14 cellular contexts compared by ENCODE assay signal in the genomic region with DNA sequence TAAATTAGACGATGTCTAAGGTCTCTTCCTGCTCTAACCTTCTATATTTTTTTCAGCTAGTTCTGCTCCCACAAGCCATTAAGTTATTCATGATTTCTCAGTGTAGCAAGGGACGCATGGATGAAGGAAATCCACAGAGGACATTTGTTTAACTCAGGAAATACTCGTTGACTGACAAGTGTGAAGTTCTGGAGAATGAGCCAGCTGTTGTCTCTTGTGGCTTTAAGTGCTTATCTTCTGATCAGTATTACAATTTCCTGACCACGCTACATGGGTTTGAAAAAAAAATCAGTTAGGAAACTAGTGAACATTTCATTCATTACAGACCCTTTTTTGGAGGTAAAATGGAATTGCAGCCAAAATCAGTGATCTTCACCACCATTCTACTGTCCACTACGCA. TPM values are rescaled to one million over a fixed set of nuclear protein-coding genes. Genes with fewer than 3 reads are reported as not detected.
DNase-seq lines count a peak whose midpoint lies in the region; ATAC-seq, FAIRE-seq and TF ChIP-seq lines count a peak whose summit lies in the region.
"Had no signal": no experiment of that assay in that cellular context is flagged by ENCODE, and none has a peak within 500 bp of the region (broad histone marks: within the 10 kb centered on the region; RNA-seq: fewer than 3 reads in every experiment).

No MANE protein-coding gene starts in this region.

- H3K36me3 ChIP-seq in left ventricle myocardium inferior (no peaks in the 10 kb centered on the region), small intestine (ENCODE audit: control insufficient read depth in 2 of 2, insufficient read depth in 2 of 2, low read length in 2 of 2) (peaks cover 0 to 28% of the 10 kb centered on the region in 2 donors), right lobe of liver (no peaks in the 10 kb centered on the region)

- WGBS in small intestine, 3 donors, result 48 to 66% (median 63%) methylated on average over 5 of the region's 5 CpGs
- WGBS in right lobe of liver (ENCODE audit: insufficient coverage, low coverage, low lambda C conversion rate, missing lambda C conversion rate), result 42% methylated on average over 5 of the region's 5 CpGs

- FAIRE-seq in small intestine (lab: Jason Lieb, UNC), result no peak
- FAIRE-seq: endometrium had no signal

- peak overlapping the region; percentile 38 for H3K4me3 Mint-ChIP-seq in activated naive CD8-positive, alpha-beta T cell treated with anti-CD3 and anti-CD28 coated beads, Interleukin-2, amount 50 U/mL, for 24 hours

- peaks cover 25% of the 10 kb centered on the region for H3K4me1 Mint-ChIP-seq in activated naive CD8-positive, alpha-beta T cell treated with anti-CD3 and anti-CD28 coated beads, Interleukin-2, amount 50 U/mL, for 24 hours

- no peaks in the 10 kb centered on the region for H3K36me3 Mint-ChIP-seq in activated naive CD8-positive, alpha-beta T cell treated with anti-CD3 and anti-CD28 coated beads, Interleukin-2, amount 50 U/mL, for 24 hours (ENCODE audit: low read depth)

- no peak overlapping the region for H3K27ac Mint-ChIP-seq in activated naive CD8-positive, alpha-beta T cell treated with anti-CD3 and anti-CD28 coated beads, Interleukin-2, amount 50 U/mL, for 24 hours

- no peak for DNase-seq in left ventricle myocardium inferior
- DNase-seq in left cardiac atrium, result no peak
- peak; percentile 25 to 47 for DNase-seq in Kasumi-1 (lab: John Stamatoyannopoulos, UW)
- DNase-seq in activated naive CD8-positive, alpha-beta T cell treated with anti-CD3 and anti-CD28 coated beads, Interleukin-2, amount 50 U/mL, for 24 hours, result no peak
- peak; percentile 17 for DNase-seq in small intestine
- DNase-seq in NCI-H2196 (lab: John Stamatoyannopoulos, UW; ENCODE audit: unreplicated experiment), result no peak
- DNase-seq in right lobe of liver, result no peak
- DNase-seq: activated CD4-positive, alpha-beta T cell treated with anti-CD3 and anti-CD28 coated beads, Interleukin-2, amount 50 U/mL, for 1 hour; aorta; hippocampal formation; NCI-H226 had no signal

- intact Hi-C loops in left ventricle myocardium inferior (cut with micrococcal nuclease) (no loop called here), left cardiac atrium (cut with DNase I) (loop anchor here in 1 of 2 donors (10.0 kb wide), 1 partner anchor 362 kb away; no protein-coding TSS in a partner anchor), right lobe of liver (cut with DNase I) (no loop called here)

- H3K27me3 ChIP-seq in left ventricle myocardium inferior (ENCODE audit: low read depth) (no peaks in the 10 kb centered on the region), small intestine (ENCODE audit: control insufficient read depth in 2 of 2, insufficient read depth in 2 of 2, low read length in 2 of 2) (no peaks in the 10 kb centered on the region), right lobe of liver (no peaks in the 10 kb centered on the region)

- no peak for ATAC-seq in left cardiac atrium
- no peak for ATAC-seq in activated naive CD8-positive, alpha-beta T cell treated with anti-CD3 and anti-CD28 coated beads, Interleukin-2, amount 50 U/mL, for 24 hours
- no peak for ATAC-seq in GM18517 (IDR thresholded peaks at IDR 0.05; ENCODE audit: unreplicated experiment)
- no peak for ATAC-seq in right lobe of liver

- peaks cover 6% of the 10 kb centered on the region for H3K4me1 ChIP-seq in left ventricle myocardium inferior
- no peaks in the 10 kb centered on the region for H3K4me1 ChIP-seq in small intestine (ENCODE audit: control insufficient read depth in 2 of 2, insufficient read depth in 1 of 2, low read depth in 1 of 2, low read length in 1 of 2)
- H3K4me1 ChIP-seq in right lobe of liver, result no peaks in the 10 kb centered on the region

- no peak for TF ChIP-seq POLR2A in right lobe of liver (IDR thresholded peaks at IDR 0.05)

- H3K27ac ChIP-seq in left ventricle myocardium inferior (replicated peaks), result peak overlapping the region; percentile 2
- no peak overlapping the region for H3K27ac ChIP-seq in small intestine (ENCODE audit: low read depth in 1 of 2, low read length in 1 of 2)
- no peak overlapping the region for H3K27ac ChIP-seq in right lobe of liver
- H3K27ac ChIP-seq: KMS-11 had no signal

- no peaks in the 10 kb centered on the region for H3K9me3 Mint-ChIP-seq in activated naive CD8-positive, alpha-beta T cell treated with anti-CD3 and anti-CD28 coated beads, Interleukin-2, amount 50 U/mL, for 24 hours

- H3K9me3 ChIP-seq in left ventricle myocardium inferior (replicated peaks) (no peaks in the 10 kb centered on the region), small intestine (ENCODE audit: control insufficient read depth, low read depth) (no peaks in the 10 kb centered on the region), right lobe of liver (no peaks in the 10 kb centered on the region)

- H3K4me3 ChIP-seq in left ventricle myocardium inferior, result no peak overlapping the region
- H3K4me3 ChIP-seq in small intestine (ENCODE audit: low read depth in 1 of 2, low read length in 2 of 2), result no peak overlapping the region
- no peak overlapping the region for H3K4me3 ChIP-seq in right lobe of liver

- H3K27me3 Mint-ChIP-seq in activated naive CD8-positive, alpha-beta T cell treated with anti-CD3 and anti-CD28 coated beads, Interleukin-2, amount 50 U/mL, for 24 hours, result no peaks in the 10 kb centered on the region

- TF ChIP-seq CTCF in left ventricle myocardium inferior (IDR thresholded peaks at IDR 0.05; ENCODE audit: borderline replicate concordance) (no peak), right lobe of liver (IDR thresholded peaks at IDR 0.05) (no peak)

RNA-seq across cellular contexts. Expression of gene GUCY2C, which starts 53.2 kb away (rescaled TPM):
- 0.11 TPM for total RNA-seq in left ventricle myocardium inferior
- total RNA-seq in left cardiac atrium, result not detected
- polyA plus RNA-seq in small intestine, result 10 to 100 TPM; 34.9 to 57.4 (median 46.1) TPM
- under 1 TPM in 1 of 6 experiments, not detected in 5; 0.10 TPM for total RNA-seq in right lobe of liver
- total RNA-seq: aorta had no signal

Comparison
In these comparisons a context has a peak if more than half of its experiments do, and no peak if none do; other contexts are left out.
1. DNase-seq: peak in Kasumi-1 (2 of 2) and small intestine (single experiment); none in left ventricle myocardium inferior (single experiment), left cardiac atrium (single experiment), activated naive CD8-positive, alpha-beta T cell treated with anti-CD3 and anti-CD28 coated beads, Interleukin-2, amount 50 U/mL, for 24 hours (single experiment), NCI-H2196 (single experiment) and right lobe of liver (0 of 3).